ENCODE assay signal across 10 cellular contexts in the genomic region with DNA sequence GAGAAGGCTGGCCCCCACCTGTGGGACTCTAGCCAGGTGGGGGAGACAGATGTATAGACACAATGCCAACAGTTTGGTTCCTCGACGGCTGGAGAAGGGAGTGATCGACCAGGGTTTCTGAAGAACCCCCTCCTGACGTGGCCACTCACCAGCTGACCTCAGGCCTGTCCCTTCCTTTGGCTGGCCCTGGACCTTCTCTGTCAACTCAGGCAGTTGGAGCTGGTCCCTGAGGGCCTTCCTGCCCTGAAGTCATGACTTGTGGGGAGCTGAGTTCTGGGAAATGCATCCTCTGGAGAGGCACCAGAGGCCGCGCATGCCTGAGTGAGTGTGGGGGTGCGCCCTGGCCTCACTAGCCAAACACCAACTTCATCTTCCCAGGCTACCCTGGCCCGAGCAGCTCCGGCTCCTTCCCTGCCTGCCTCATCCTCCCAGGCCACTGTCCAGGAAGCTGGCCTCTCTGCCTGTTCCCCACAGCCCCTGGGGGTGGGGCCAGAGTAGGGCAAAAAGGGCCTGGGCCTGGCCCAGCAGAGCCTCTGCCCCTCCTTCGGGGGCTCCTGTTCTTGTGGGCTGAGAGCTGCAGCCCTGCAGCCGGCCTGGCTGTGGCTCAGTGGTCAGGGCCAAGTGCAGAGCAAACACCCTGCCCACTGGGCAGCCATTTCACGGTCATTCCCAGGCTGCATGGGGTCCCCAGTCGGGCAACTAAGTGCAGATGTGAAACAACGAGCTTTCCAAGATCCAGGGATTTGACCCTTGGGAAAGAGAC. TPM values are rescaled to one million over a fixed set of nuclear protein-coding genes. Genes with fewer than 3 reads are reported as not detected.
DNase-seq lines count a peak whose midpoint lies in the region; ATAC-seq and TF ChIP-seq lines count a peak whose summit lies in the region.
"Had no signal": no experiment of that assay in that cellular context is flagged by ENCODE, and none has a peak within 500 bp of the region (broad histone marks: within the 10 kb centered on the region; RNA-seq: fewer than 3 reads in every experiment).

No MANE protein-coding gene starts in this region.

- no peaks in the 10 kb centered on the region for H3K36me3 ChIP-seq in osteoblast (ENCODE audit: insufficient read depth, low read length)

- H3K27ac Mint-ChIP-seq in activated naive CD4-positive, alpha-beta T cell treated with anti-CD3 and anti-CD28 coated beads for 36 hours, result no peak overlapping the region
- no peak overlapping the region for H3K27ac Mint-ChIP-seq in stimulated activated naive B cell treated with anti-CD40 and anti-IgM and Interleukin-4, amounts not matched to agents 10 μg/mL and 1 μg/mL and 100 μg/mL, for 72 hours

- peaks cover 15% of the 10 kb centered on the region for H3K4me1 Mint-ChIP-seq in activated naive CD4-positive, alpha-beta T cell treated with anti-CD3 and anti-CD28 coated beads for 36 hours (ENCODE audit: low read depth)
- H3K4me1 Mint-ChIP-seq in stimulated activated naive B cell treated with anti-CD40 and anti-IgM and Interleukin-4, amounts not matched to agents 10 μg/mL and 1 μg/mL and 100 μg/mL, for 72 hours, result peaks cover 20 to 21% of the 10 kb centered on the region in 2 donors

- peak; percentile 63 for DNase-seq in AG08395 (ENCODE audit: low spot score)
- DNase-seq in NB4 (ENCODE audit: low read depth), result peak; percentile 42
- DNase-seq in fibroblast of pulmonary artery (ENCODE audit: low read depth), result peak; percentile 32
- peak; percentile 99 for DNase-seq in osteoblast (ENCODE audit: insufficient read length, low spot score, missing footprints)
- no peak for DNase-seq in activated naive CD4-positive, alpha-beta T cell treated with anti-CD3 and anti-CD28 coated beads for 36 hours
- no peak for DNase-seq in stimulated activated naive B cell treated with anti-CD40 and anti-IgM and Interleukin-4, amounts not matched to agents 10 μg/mL and 1 μg/mL and 100 μg/mL, for 72 hours
- DNase-seq in hippocampal formation (lab: John Stamatoyannopoulos, UW), result no peak
- DNase-seq: activated T-cell treated with anti-CD3 and anti-CD28 coated beads, Interleukin-2, amount 50 U/mL, for 4 hours; NCI-H2107 had no signal

- H3K27me3 ChIP-seq in osteoblast (ENCODE audit: insufficient read depth, low read length), result no peaks in the 10 kb centered on the region

- TF ChIP-seq POLR2A in NB4 (IDR thresholded peaks at IDR 0.05; ENCODE audit: extremely low read depth, insufficient read length), result no peak

- H3K4me1 ChIP-seq in osteoblast (ENCODE audit: insufficient read depth, low read length), result peaks cover 23% of the 10 kb centered on the region

- H3K36me3 Mint-ChIP-seq in activated naive CD4-positive, alpha-beta T cell treated with anti-CD3 and anti-CD28 coated beads for 36 hours (ENCODE audit: low read depth), result peaks cover 1% of the 10 kb centered on the region
- no peaks in the 10 kb centered on the region for H3K36me3 Mint-ChIP-seq in stimulated activated naive B cell treated with anti-CD40 and anti-IgM and Interleukin-4, amounts not matched to agents 10 μg/mL and 1 μg/mL and 100 μg/mL, for 72 hours

- TF ChIP-seq CTCF in NB4 (IDR thresholded peaks at IDR 0.05; ENCODE audit: low read depth, low read length) (no peak), fibroblast of pulmonary artery (IDR thresholded peaks at IDR 0.05; ENCODE audit: low read length, missing control alignments) (no peak), osteoblast (IDR thresholded peaks at IDR 0.05; ENCODE audit: extremely low read depth, low read depth, low read length) (no peak)

- no peaks in the 10 kb centered on the region for H3K79me2 ChIP-seq in osteoblast (ENCODE audit: insufficient read depth, low read length)

- CTCF ChIA-PET in activated naive CD4-positive, alpha-beta T cell treated with anti-CD3 and anti-CD28 coated beads for 36 hours (lab: Charles Lee), result interaction anchor here (0.5 to 1.6 kb wide), 3 partner anchors 13 to 155 kb away, joined by 4 to 7 read pairs (median 5); no protein-coding TSS in a partner anchor

- no peaks in the 10 kb centered on the region for H3K27me3 Mint-ChIP-seq in activated naive CD4-positive, alpha-beta T cell treated with anti-CD3 and anti-CD28 coated beads for 36 hours (ENCODE audit: low read depth)
- H3K27me3 Mint-ChIP-seq in stimulated activated naive B cell treated with anti-CD40 and anti-IgM and Interleukin-4, amounts not matched to agents 10 μg/mL and 1 μg/mL and 100 μg/mL, for 72 hours, result no peaks in the 10 kb centered on the region

- no peak overlapping the region for H3K4me2 ChIP-seq in osteoblast (ENCODE audit: insufficient read depth, low read length)

- no peaks in the 10 kb centered on the region for H4K20me1 ChIP-seq in osteoblast (ENCODE audit: insufficient read depth, low read length)

- H2AFZ ChIP-seq in osteoblast (ENCODE audit: low read length), result peak overlapping the region; percentile 84

- intact Hi-C loops in activated naive CD4-positive, alpha-beta T cell treated with anti-CD3 and anti-CD28 coated beads for 36 hours (cut with micrococcal nuclease), result no loop called here

- no peaks in the 10 kb centered on the region for H3K9me3 Mint-ChIP-seq in activated naive CD4-positive, alpha-beta T cell treated with anti-CD3 and anti-CD28 coated beads for 36 hours
- H3K9me3 Mint-ChIP-seq in stimulated activated naive B cell treated with anti-CD40 and anti-IgM and Interleukin-4, amounts not matched to agents 10 μg/mL and 1 μg/mL and 100 μg/mL, for 72 hours, result no peaks in the 10 kb centered on the region
- H3K9me3 Mint-ChIP-seq: activated T-cell treated with anti-CD3 and anti-CD28 coated beads, Interleukin-2, amount 50 U/mL, for 4 hours had no signal

- H3K4me3 ChIP-seq in NB4 (ENCODE audit: low read depth, low read length) (no peak overlapping the region), fibroblast of pulmonary artery (replicated peaks; ENCODE audit: low read depth, low read length) (no peak overlapping the region), osteoblast (ENCODE audit: insufficient read depth, low read length) (no peak overlapping the region)

- peak overlapping the region; percentile 81 for H3K27ac ChIP-seq in osteoblast (ENCODE audit: low read depth, low read length)

- no peak for ATAC-seq in stimulated activated naive B cell treated with anti-CD40 and anti-IgM and Interleukin-4, amounts not matched to agents 10 μg/mL and 1 μg/mL and 100 μg/mL, for 72 hours (replicated peaks)
- ATAC-seq in HG02852 (IDR thresholded peaks at IDR 0.05; ENCODE audit: unreplicated experiment), result no peak
- ATAC-seq: activated T-cell treated with anti-CD3 and anti-CD28 coated beads, Interleukin-2, amount 50 U/mL, for 4 hours had no signal

- H3K9me3 ChIP-seq in osteoblast (ENCODE audit: low read depth, low read length), result no peaks in the 10 kb centered on the region

- H3K4me3 Mint-ChIP-seq in activated naive CD4-positive, alpha-beta T cell treated with anti-CD3 and anti-CD28 coated beads for 36 hours, result no peak overlapping the region
- H3K4me3 Mint-ChIP-seq in stimulated activated naive B cell treated with anti-CD40 and anti-IgM and Interleukin-4, amounts not matched to agents 10 μg/mL and 1 μg/mL and 100 μg/mL, for 72 hours, result no peak overlapping the region
- H3K4me3 Mint-ChIP-seq: activated T-cell treated with anti-CD3 and anti-CD28 coated beads, Interleukin-2, amount 50 U/mL, for 4 hours had no signal

RNA-seq across cellular contexts. Expression of a gene that starts 23.6 kb away (rescaled TPM):
- 17.4 and 18.6 TPM in 2 replicates for total RNA-seq in osteoblast
- total RNA-seq in activated naive CD4-positive, alpha-beta T cell treated with anti-CD3 and anti-CD28 coated beads for 36 hours, result 100 to 1,000 TPM; 108 to 113 TPM

RNA-seq across cellular contexts. Expression of a gene that starts 49.0 kb away (rescaled TPM):
- total RNA-seq in osteoblast, result 15.9 and 16.3 TPM in 2 replicates
- total RNA-seq in activated naive CD4-positive, alpha-beta T cell treated with anti-CD3 and anti-CD28 coated beads for 36 hours, result 10 to 100 TPM; 10.6 to 11.9 TPM

Comparison
In these comparisons a context has a peak if more than half of its experiments do, and no peak if none do; other contexts are left out.
1. DNase-seq: peak in AG08395 (single experiment), NB4 (single experiment), fibroblast of pulmonary artery (single experiment) and osteoblast (single experiment); none in activated naive CD4-positive, alpha-beta T cell treated with anti-CD3 and anti-CD28 coated beads for 36 hours (single experiment), stimulated activated naive B cell treated with anti-CD40 and anti-IgM and Interleukin-4, amounts not matched to agents 10 μg/mL and 1 μg/mL and 100 μg/mL, for 72 hours (single experiment) and hippocampal formation (0 of 2).